In the genomic region with DNA sequence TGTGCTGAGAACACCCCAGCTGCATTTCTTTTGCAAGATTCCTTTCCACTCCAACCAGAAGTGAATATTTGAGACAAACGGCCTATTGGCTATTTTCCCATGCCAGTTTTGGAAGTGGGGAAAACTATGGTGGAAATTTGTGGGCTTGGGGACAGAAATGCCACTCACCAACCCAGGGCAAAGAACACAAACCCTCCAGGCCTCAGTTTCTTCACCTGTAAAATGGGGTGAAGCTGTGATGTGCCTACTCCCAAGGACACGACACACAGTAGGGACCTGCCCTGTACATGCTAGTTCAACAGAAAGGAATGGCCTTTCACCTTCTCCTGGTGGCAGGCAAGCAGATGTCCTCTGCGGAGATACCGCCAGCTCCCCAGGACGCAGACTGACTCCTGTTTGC, we compare ENCODE assay signal across 35 cellular contexts. TPM values are rescaled to one million over a fixed set of nuclear protein-coding genes. Genes with fewer than 3 reads are reported as not detected.
"Had no signal": no experiment of that assay in that cellular context is flagged by ENCODE, and none has a peak within 500 bp of the region (broad histone marks: within the 10 kb centered on the region; RNA-seq: fewer than 3 reads in every experiment).

No MANE protein-coding gene starts in this region.

- H3K9me3 ChIP-seq: colonic mucosa, esophagus muscularis mucosa, gastroesophageal sphincter, heart left ventricle, mucosa of descending colon, pancreas, stomach, testis, tibial artery, upper lobe of right lung, uterus had no signal

- ATAC-seq: foreskin keratinocyte; gastroesophageal sphincter; mucosa of descending colon; natural killer cell treated with Interleukin-12 subunit alpha and Interleukin-12 subunit beta and Interleukin-15 and Interleukin-18, amount 100 ng/mL, for 72 hours; sciatic nerve; stimulated activated effector memory CD8-positive, alpha-beta T cell treated with anti-CD3 and anti-CD28 coated beads, Interleukin-12 subunit alpha, Interleukin-12 subunit beta, amount 100 ng/mL, for 72 hours; upper lobe of right lung had no signal

- H2AFZ ChIP-seq: hepatocyte had no signal

- H3K27ac Mint-ChIP-seq: dendritic cell treated with granulocyte-macrophage colony-stimulating factor and Interleukin-4, amounts not matched to agents 40 ng/mL and 50 ng/mL, for 4 days; mesothelial cell of epicardium; naive B cell; natural killer cell treated with Interleukin-12 subunit alpha and Interleukin-12 subunit beta and Interleukin-15 and Interleukin-18, amount 100 ng/mL, for 72 hours; progenitor cell of endocrine pancreas; stimulated activated effector memory CD8-positive, alpha-beta T cell treated with anti-CD3 and anti-CD28 coated beads, Interleukin-12 subunit alpha, Interleukin-12 subunit beta, amount 100 ng/mL, for 72 hours had no signal

- H3K79me2 ChIP-seq: hepatocyte had no signal

- H3K36me3 ChIP-seq: colonic mucosa, esophagus muscularis mucosa, gastroesophageal sphincter, heart left ventricle, pancreas, upper lobe of right lung, uterus had no signal

- H3K27ac ChIP-seq: colonic mucosa, esophagus muscularis mucosa, foreskin keratinocyte, gastroesophageal sphincter, heart left ventricle, hepatocyte, pancreas, testis, tibial artery, upper lobe of right lung, uterus had no signal

- H3K4me3 ChIP-seq: colonic mucosa, esophagus muscularis mucosa, gastroesophageal sphincter, hepatocyte, lung, mucosa of descending colon, pancreas, smooth muscle cell, testis, tibial artery, upper lobe of right lung, uterus had no signal

- H3K4me1 ChIP-seq: colonic mucosa, foreskin keratinocyte, pancreas had no signal

- H3K27me3 ChIP-seq: pancreas, testis had no signal

- H3K4me3 Mint-ChIP-seq: dendritic cell treated with granulocyte-macrophage colony-stimulating factor and Interleukin-4, amounts not matched to agents 40 ng/mL and 50 ng/mL, for 4 days; mesothelial cell of epicardium; naive B cell; natural killer cell treated with Interleukin-12 subunit alpha and Interleukin-12 subunit beta and Interleukin-15 and Interleukin-18, amount 100 ng/mL, for 72 hours had no signal

- DNase-seq: colonic mucosa; effector CD8-positive, alpha-beta T cell; foreskin keratinocyte; kidney; mesenchymal stem cell; mucosa of descending colon; naive B cell; occipital lobe; stimulated activated CD4-positive, alpha-beta T cell treated with anti-CD3 and anti-CD28 coated beads, Interleukin-12 subunit alpha, Interleukin-12 subunit beta, amount 100 ng/mL, for 4 hours; stimulated activated CD4-positive, alpha-beta T cell treated with anti-CD3 and anti-CD28 coated beads, Interleukin-1b, Interleukin-23, amount 100 ng/mL, for 48 hours; stimulated activated CD4-positive, alpha-beta T cell treated with anti-CD3 and anti-CD28 coated beads, Interleukin-4, amount 100 ng/mL, for 24 hours; stimulated activated naive CD4-positive, alpha-beta T cell treated with Interleukin-2 at 50 U/mL for 16 hours; testis; tibial artery; uterus had no signal

- H3K4me2 ChIP-seq: hepatocyte, smooth muscle cell had no signal

- H3K36me3 Mint-ChIP-seq: mesothelial cell of epicardium had no signal

- H3K9me3 Mint-ChIP-seq: dendritic cell treated with granulocyte-macrophage colony-stimulating factor and Interleukin-4, amounts not matched to agents 40 ng/mL and 50 ng/mL, for 4 days; mesothelial cell of epicardium; natural killer cell treated with Interleukin-12 subunit alpha and Interleukin-12 subunit beta and Interleukin-15 and Interleukin-18, amount 100 ng/mL, for 72 hours; stimulated activated effector memory CD8-positive, alpha-beta T cell treated with anti-CD3 and anti-CD28 coated beads, Interleukin-12 subunit alpha, Interleukin-12 subunit beta, amount 100 ng/mL, for 72 hours had no signal

RNA-seq across cellular contexts. Expression of gene SIM2, which starts 46.5 kb away (rescaled TPM):
- total RNA-seq: endothelial cell of umbilical vein, fibroblast of lung, foreskin keratinocyte, left lobe of liver, liver, lung, mesothelial cell of epicardium, mucosa of descending colon, occipital lobe, sciatic nerve, smooth muscle cell, subcutaneous adipose tissue, upper lobe of right lung had no signal
- polyA plus RNA-seq: endothelial cell of umbilical vein, foreskin keratinocyte, lung had no signal
